ENCODE assay signal across 1 cellular context in the genomic region with DNA sequence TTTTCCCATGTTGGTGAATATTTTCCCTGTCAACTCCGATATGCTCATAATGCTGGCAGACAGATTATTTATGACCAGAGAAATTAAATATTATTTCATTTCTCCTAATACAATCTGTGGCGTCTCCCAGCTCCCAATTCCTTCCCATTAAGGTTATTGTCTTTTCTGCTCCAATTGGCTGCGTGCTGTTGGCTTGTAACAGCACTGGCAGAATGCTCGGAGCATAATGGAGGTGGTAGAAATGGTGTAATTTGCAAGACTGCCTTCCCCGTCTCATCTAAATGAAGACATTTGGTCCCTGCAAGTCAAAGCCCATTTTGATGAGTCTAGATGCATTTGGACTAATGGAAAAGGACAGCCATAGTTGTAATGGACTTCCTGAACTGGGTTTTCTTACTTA.
TF ChIP-seq lines count a peak whose summit lies in the region.

No MANE protein-coding gene starts in this region.

TF ChIP-seq in H1, 55 proteins besides CTCF, POLR2A, EP300 and RAD21 (continued from another document):
- TF ChIP-seq GTF2F1 (IDR thresholded peaks at IDR 0.05; ENCODE audit: borderline replicate concordance, low read depth, low read length) (no peak), POLR2AphosphoS5 (IDR thresholded peaks at IDR 0.05; ENCODE audit: low read depth, low read length) (no peak), SP1 (IDR thresholded peaks at IDR 0.05; ENCODE audit: low read depth, low read length) (no peak), SUZ12 (IDR thresholded peaks at IDR 0.05; ENCODE audit: low read length) (no peak), CEBPB (IDR thresholded peaks at IDR 0.05; ENCODE audit: low read depth, low read length) (no peak), ATF3 (IDR thresholded peaks at IDR 0.05; ENCODE audit: insufficient read depth, low read depth, low read length) (no peak), MAFK (IDR thresholded peaks at IDR 0.05; ENCODE audit: low read depth, low read length) (no peak), JUND (IDR thresholded peaks at IDR 0.05; ENCODE audit: low read length) (no peak)
